In the genomic region with DNA sequence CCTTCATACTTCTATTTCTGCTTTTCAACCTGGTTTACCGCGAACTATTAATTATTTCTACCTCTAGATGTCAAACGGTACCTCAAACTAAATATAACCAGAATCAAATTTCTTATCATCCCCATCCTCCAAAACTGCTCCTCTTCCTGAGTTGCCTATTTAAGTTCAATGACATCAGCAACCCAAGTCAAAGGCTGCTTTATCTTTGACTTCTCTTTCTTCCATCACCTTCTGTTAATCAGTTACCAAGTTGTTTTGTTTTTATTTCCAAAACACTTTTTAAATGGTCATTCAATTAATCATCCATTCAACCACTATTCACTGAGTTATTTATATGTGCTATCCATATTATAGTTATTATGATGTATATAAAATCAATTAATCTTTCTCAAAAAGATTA, we compare ENCODE assay signal across 17 cellular contexts.
"Had no signal": no experiment of that assay in that cellular context is flagged by ENCODE, and none has a peak within 500 bp of the region (broad histone marks: within the 10 kb centered on the region; RNA-seq: fewer than 3 reads in every experiment).

No MANE protein-coding gene starts in this region.

- DNase-seq: dorsolateral prefrontal cortex; effector CD4-positive, alpha-beta T cell; gastrocnemius medialis; head of caudate nucleus; natural killer cell; occipital lobe; ovary; posterior cingulate gyrus; psoas muscle; right cardiac atrium; sigmoid colon; stimulated activated CD4-positive, alpha-beta T cell treated with anti-CD3 and anti-CD28 coated beads, Interleukin-4, amount 100 ng/mL, for 4 hours; stimulated activated naive CD8-positive, alpha-beta T cell treated with anti-CD3 and anti-CD28 coated beads, Interleukin-15, Interleukin-2, amounts not matched to agents 100 U/mL and 50 U/mL, for 24 hours; substantia nigra; upper lobe of left lung had no signal

- ATAC-seq: gastrocnemius medialis; left lobe of liver; natural killer cell; psoas muscle; right cardiac atrium; stimulated activated memory B cell treated with anti-CD40 and anti-IgM and Interleukin-4, amounts not matched to agents 10 μg/mL and 1 μg/mL and 100 μg/mL, for 72 hours; stimulated activated naive CD8-positive, alpha-beta T cell treated with anti-CD3 and anti-CD28 coated beads, Interleukin-15, Interleukin-2, amounts not matched to agents 100 U/mL and 50 U/mL, for 24 hours had no signal
